Comparison of ENCODE assay signal across 29 cellular contexts in the genomic region with DNA sequence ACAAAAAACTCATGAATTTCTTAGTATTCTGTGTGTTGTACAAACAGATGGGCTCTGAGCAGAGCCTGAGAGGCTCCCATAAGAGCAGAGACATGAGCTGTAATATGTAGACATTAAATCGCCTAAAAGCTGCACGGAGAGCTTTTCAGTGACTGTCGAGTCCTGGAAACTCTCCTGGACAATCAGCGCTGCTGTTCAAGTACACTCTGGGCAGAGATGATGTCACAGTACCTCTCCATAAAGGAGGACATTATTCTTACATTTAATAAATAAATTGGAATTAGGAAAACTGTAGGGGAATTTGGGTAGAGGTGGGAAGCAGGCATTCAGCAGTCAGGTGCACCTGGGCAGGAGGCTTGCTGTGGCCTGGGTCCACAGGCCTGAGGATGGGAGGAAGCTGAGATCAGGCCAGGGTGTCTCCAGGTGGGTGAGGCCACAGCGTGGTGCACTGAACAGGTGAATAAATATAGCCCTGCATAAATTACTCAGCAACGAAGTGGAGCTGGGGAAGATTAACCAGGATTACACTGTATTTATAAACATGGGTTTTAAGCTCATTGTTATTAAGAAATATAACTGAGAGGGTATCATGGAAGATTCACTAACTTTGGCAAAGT. TPM values are rescaled to one million over a fixed set of nuclear protein-coding genes. Genes with fewer than 3 reads are reported as not detected.
DNase-seq lines count a peak whose midpoint lies in the region; ATAC-seq, FAIRE-seq and TF ChIP-seq lines count a peak whose summit lies in the region.
"Had no signal": no experiment of that assay in that cellular context is flagged by ENCODE, and none has a peak within 500 bp of the region (broad histone marks: within the 10 kb centered on the region; RNA-seq: fewer than 3 reads in every experiment).

No MANE protein-coding gene starts in this region.

- DNase-seq in COR-L47 (lab: John Stamatoyannopoulos, UW): peak; percentile 75
- DNase-seq in GM18507 (ENCODE audit: extremely low spot score, insufficient read length, low read depth): no peak
- DNase-seq in NCI-H345 (lab: John Stamatoyannopoulos, UW): peak; percentile 77
- DNase-seq in OCI-LY7 (ENCODE audit: low spot score): no peak
- DNase-seq in GM23248: no peak
- DNase-seq in SIG-M5 (lab: John Stamatoyannopoulos, UW): no peak
- no peak for DNase-seq in NK-92 treated with Interleukin-12 subunit alpha and Interleukin-12 subunit beta, amount 100 ng/mL, for 24 hours (lab: John Stamatoyannopoulos, UW)
- DNase-seq: activated CD4-positive, alpha-beta T cell treated with anti-CD3 and anti-CD28 coated beads for 48 hours; activated gamma-delta T cell treated with Interleukin-2 at 50 U/mL for 16 hours; activated T-cell treated with anti-CD3 and anti-CD28 coated beads, Interleukin-2, amount 50 U/mL, for 24 hours; GOT3; HFFc6; hypothalamus; immature natural killer cell; Kasumi-1; left colon; mammary epithelial cell; Right ventricle myocardium superior; small intestine; stimulated activated CD8-positive, alpha-beta memory T cell treated with anti-CD3 and anti-CD28 coated beads, Interleukin-4, amount 100 ng/mL, for 48 hours; stomach had no signal

- H3K36me3 ChIP-seq in OCI-LY7 (ENCODE audit: insufficient read depth, low read length): no peaks in the 10 kb centered on the region; the same call in 1 of the 2 replicates
- no peaks in the 10 kb centered on the region for H3K36me3 ChIP-seq in GM23248 (ENCODE audit: low read depth)
- H3K36me3 ChIP-seq: stomach, tibial nerve had no signal

- no peaks in the 10 kb centered on the region for H3F3A ChIP-seq in GM23248 (ENCODE audit: insufficient read depth)

- no peaks in the 10 kb centered on the region; the same call in 1 of the 2 replicates for H3K27me3 ChIP-seq in GM23248 (replicated peaks; ENCODE audit: insufficient read depth)
- H3K27me3 ChIP-seq: BLaER1, tibial nerve had no signal

- H3K4me1 ChIP-seq in OCI-LY7 (ENCODE audit: insufficient read depth, low read length, poor library complexity, severe bottlenecking) (peaks cover 55% of the 10 kb centered on the region), GM23248 (ENCODE audit: insufficient read depth) (no peaks in the 10 kb centered on the region)
- H3K4me1 ChIP-seq: parathyroid adenoma, stomach, tibial nerve had no signal

- BruUV-seq in OCI-LY7 (replicated peaks; lab: Mats Ljungman, UMichigan): no TSS peak

- 25 to 36% methylated on average over 6 of the region's 6 CpGs for WGBS in GM23248 (ENCODE audit: low coverage in 1 of 2, low lambda C conversion rate in 2 of 2, missing lambda C conversion rate in 2 of 2), 2 experiments

- H3K27ac ChIP-seq in OCI-LY7 (ENCODE audit: low read depth, low read length, poor library complexity, severe bottlenecking) (no peak overlapping the region), GM23248 (no peak overlapping the region)
- H3K27ac ChIP-seq: parathyroid adenoma, stomach, tibial nerve, VCaP had no signal

- peak; percentile 18 for FAIRE-seq in GM18507 (lab: Jason Lieb, UNC)
- FAIRE-seq: HepG2, small intestine had no signal

- H3K9me2 ChIP-seq in OCI-LY7 (ENCODE audit: insufficient read depth, low read length): no peaks in the 10 kb centered on the region
- no peaks in the 10 kb centered on the region for H3K9me2 ChIP-seq in GM23248 (ENCODE audit: insufficient read depth)

- intact Hi-C loops in OCI-LY7 (cut with micrococcal nuclease; ENCODE audit: unreplicated experiment): no loop called here

- no peak overlapping the region for H2AFZ ChIP-seq in OCI-LY7 (ENCODE audit: low read length)
- H2AFZ ChIP-seq in GM23248: no peak overlapping the region
- H2AFZ ChIP-seq: parathyroid adenoma had no signal

- in situ Hi-C loops in GM23248 (cut with MboI): no loop called here

- POLR2A ChIA-PET in OCI-LY7 (lab: Charles Lee): interaction anchor here (0.7 to 1.3 kb wide), 3 partner anchors 9 to 153 kb away, joined by 3 to 7 read pairs (median 4); no protein-coding TSS in a partner anchor

- CTCF ChIA-PET in OCI-LY7 (lab: Charles Lee; ENCODE audit: unreplicated experiment): interaction anchor here (0.6 kb wide), 1 partner anchor 112 kb away, joined by 3 read pairs; no protein-coding TSS in a partner anchor

- H3K79me2 ChIP-seq in OCI-LY7 (ENCODE audit: insufficient read depth, low read depth, low read length): 0 out of 2 replicates have a peak, but pooled peaks cover 3% of the 10 kb centered on the region
- H3K79me2 ChIP-seq in GM23248 (ENCODE audit: insufficient read depth): no peaks in the 10 kb centered on the region
- H3K79me2 ChIP-seq: parathyroid adenoma had no signal

- H3K9me3 ChIP-seq in OCI-LY7 (ENCODE audit: low read length) (peaks cover 5% of the 10 kb centered on the region; the same call in 1 of the 2 replicates), GM23248 (ENCODE audit: low read depth) (no peaks in the 10 kb centered on the region)

- ATAC-seq in HG03175 (IDR thresholded peaks at IDR 0.05; ENCODE audit: unreplicated experiment): no peak
- ATAC-seq: HepG2, left colon had no signal

- no peak overlapping the region for H3K9ac ChIP-seq in GM23248
- H3K9ac ChIP-seq: BLaER1, parathyroid adenoma had no signal

- TF ChIP-seq CTCF in OCI-LY7 (conservative IDR thresholded peaks at IDR 0.05; ENCODE audit: low read length): no peak

- H3K4me3 ChIP-seq in OCI-LY7 (ENCODE audit: low read depth, low read length, poor library complexity, severe bottlenecking) (no peak overlapping the region), GM23248 (no peak overlapping the region)
- H3K4me3 ChIP-seq: BLaER1, stomach, tibial nerve had no signal

- 0 out of 2 replicates have a peak overlapping the region, but pooled peaks have one; percentile 2 for H3K4me2 ChIP-seq in OCI-LY7 (ENCODE audit: low read length)
- no peak overlapping the region for H3K4me2 ChIP-seq in GM23248 (ENCODE audit: unreplicated experiment)

- H4K20me1 ChIP-seq in OCI-LY7 (ENCODE audit: insufficient read depth, low read length): no peaks in the 10 kb centered on the region
- no peaks in the 10 kb centered on the region for H4K20me1 ChIP-seq in GM23248 (ENCODE audit: insufficient read depth)

RNA-seq across cellular contexts. Expression of a gene that starts 13.3 kb away (rescaled TPM):
- total RNA-seq in OCI-LY7 (2014; rRNA removed; shearing (Covaris generic)): 1,441 and 1,586 TPM in 2 replicates
- total RNA-seq in OCI-LY7 (2022): 574 and 673 TPM in 2 replicates
- not detected in 2 replicates for total RNA-seq in GM23248 (2014; rRNA removed; shearing (Covaris generic))
- polyA plus RNA-seq in GM23248 (2016; fragmentation: Nextera tagmentation; extraction: Ambion mirVana): not detected in 2 replicates
- total RNA-seq: dermis microvascular lymphatic vessel endothelial cell, HepG2, HFFc6, mammary epithelial cell, neural crest cell, Right ventricle myocardium superior, tibial nerve had no signal
- polyA plus RNA-seq: HepG2, mammary epithelial cell had no signal

RNA-seq across cellular contexts. Expression of a gene that starts 41.0 kb away (rescaled TPM):
- 75.2 and 83.2 TPM in 2 replicates for total RNA-seq in OCI-LY7 (2014; rRNA removed; shearing (Covaris generic))
- total RNA-seq in OCI-LY7 (2022): 5.6 and 5.7 TPM in 2 replicates
- total RNA-seq in GM23248 (2014; rRNA removed; shearing (Covaris generic)): not detected in 2 replicates
- not detected in 2 replicates for polyA plus RNA-seq in GM23248 (2016; fragmentation: Nextera tagmentation; extraction: Ambion mirVana)
- total RNA-seq: dermis microvascular lymphatic vessel endothelial cell, HepG2, HFFc6, left colon, mammary epithelial cell, neural crest cell, Right ventricle myocardium superior, tibial nerve had no signal
- polyA plus RNA-seq: HepG2, immature natural killer cell, mammary epithelial cell, small intestine, stomach had no signal

Comparison
In these comparisons a context has a peak if more than half of its experiments do, and no peak if none do; other contexts are left out.
1. DNase-seq: peak in COR-L47 (single experiment) and NCI-H345 (single experiment); none in GM18507 (single experiment), OCI-LY7 (single experiment), GM23248 (single experiment), SIG-M5 (single experiment) and NK-92 treated with Interleukin-12 subunit alpha and Interleukin-12 subunit beta, amount 100 ng/mL, for 24 hours (single experiment).
2. RNA of a gene that starts 13.3 kb away (total RNA-seq): 574 to 1,586 TPM in OCI-LY7; not detected in GM23248; every median in the first group is over 100 times any median in the second.